ENCODE assay signal across 8 cellular contexts in genomic region chr16:50548659-50549560, GRCh38. TPM values are rescaled to one million over a fixed set of nuclear protein-coding genes. Genes with fewer than 3 reads are reported as not detected.
A peak's percentile ranks its signal among the peaks of the same experiment; 100 is the strongest.
DNase-seq lines count a peak whose midpoint lies in the region; ATAC-seq and TF ChIP-seq lines count a peak whose summit lies in the region.

No MANE protein-coding gene starts in this region.

- no peak for TF ChIP-seq EP300 in upper lobe of left lung (IDR thresholded peaks at IDR 0.05)

- H3K36me3 ChIP-seq in OCI-LY7 (ENCODE audit: insufficient read depth, low read length) = no peaks in the 10 kb centered on the region
- H3K36me3 ChIP-seq in mucosa of descending colon (ENCODE audit: low read depth) = no peaks in the 10 kb centered on the region
- H3K36me3 ChIP-seq in upper lobe of left lung = no peaks in the 10 kb centered on the region

- peak overlapping the region; percentile 66 for H3K4me3 ChIP-seq in OCI-LY7 (ENCODE audit: low read depth, low read length, poor library complexity, severe bottlenecking)
- H3K4me3 ChIP-seq in cardiac fibroblast (replicated peaks in 1 of 2; ENCODE audit: low read depth in 2 of 2, low read length in 2 of 2) = peak overlapping the region; percentile 25 to 36
- H3K4me3 ChIP-seq in mucosa of descending colon = peak overlapping the region; percentile 19
- peak overlapping the region; percentile 69 to 94 (median 82) for H3K4me3 ChIP-seq in upper lobe of left lung

- CTCF ChIA-PET in OCI-LY7 (lab: Charles Lee; ENCODE audit: unreplicated experiment) = interaction anchor here (0.6 kb wide), 1 partner anchor 255 kb away, joined by 3 read pairs; no protein-coding TSS in a partner anchor

- no peaks in the 10 kb centered on the region for H4K20me1 ChIP-seq in OCI-LY7 (ENCODE audit: insufficient read depth, low read length)

- H3K27me3 ChIP-seq in upper lobe of left lung = peaks cover 0 to 18% (median 0%) of the 10 kb centered on the region in 4 donors

- 16 to 22% methylated on average over 32 to 65 of the region's 80 CpGs for WGBS in upper lobe of left lung, 2 donors

- POLR2A ChIA-PET in OCI-LY7 (lab: Charles Lee) = no interaction called here

- no peaks in the 10 kb centered on the region for H3K9me2 ChIP-seq in OCI-LY7 (ENCODE audit: insufficient read depth, low read length)

- ATAC-seq in GM18520 (IDR thresholded peaks at IDR 0.05; ENCODE audit: unreplicated experiment) (peak; percentile 29), HG02610 (IDR thresholded peaks at IDR 0.05; ENCODE audit: unreplicated experiment) (peak; percentile 31), mucosa of descending colon (peak; percentile 54), upper lobe of left lung (ENCODE audit: low FRiP score in 2 of 2) (peak in 1 of 2 donors; percentile 20)

- peak overlapping the region; percentile 33; the same call in 1 of the 2 replicates for H2AFZ ChIP-seq in OCI-LY7 (ENCODE audit: low read length)

- intact Hi-C loops in OCI-LY7 (cut with micrococcal nuclease; ENCODE audit: unreplicated experiment) (loop anchor here (10.0 kb wide), 1 partner anchor 196 kb away; the partner anchor contains the start of gene CYLD), mucosa of descending colon (cut with DNase I, micrococcal nuclease) (no loop called here)

- TF ChIP-seq CTCF in OCI-LY7 (conservative IDR thresholded peaks at IDR 0.05; ENCODE audit: low read length) = no peak
- TF ChIP-seq CTCF in cardiac fibroblast (IDR thresholded peaks at IDR 0.05; ENCODE audit: low read depth, low read length) = no peak
- no peak for TF ChIP-seq CTCF in mucosa of descending colon (IDR thresholded peaks at IDR 0.05)
- peak in 1 of 6 experiments; percentile 2 for TF ChIP-seq CTCF in upper lobe of left lung (IDR thresholded peaks at IDR 0.05)
- no peak for TF ChIP-seq CTCF in GM13977 (IDR thresholded peaks at IDR 0.05; ENCODE audit: extremely low read depth, insufficient read depth, missing control alignments)

- H3K9me3 ChIP-seq in OCI-LY7 (ENCODE audit: low read length) (no peaks in the 10 kb centered on the region), mucosa of descending colon (no peaks in the 10 kb centered on the region), upper lobe of left lung (no peaks in the 10 kb centered on the region)

- H3K27ac ChIP-seq in OCI-LY7 (ENCODE audit: low read depth, low read length, poor library complexity, severe bottlenecking) = no peak overlapping the region
- peak overlapping the region; percentile 65 to 85 (median 80) for H3K27ac ChIP-seq in upper lobe of left lung

- in situ Hi-C loops in GM13977 (cut with MboI; ENCODE audit: low pct_unique_long_range_greater_than_20kb, low sequenced_read_pairs, unreplicated experiment) = no loop called here

- no peak for TF ChIP-seq POLR2A in upper lobe of left lung (IDR thresholded peaks at IDR 0.05)

- no TSS peak for BruUV-seq in OCI-LY7 (replicated peaks; lab: Mats Ljungman, UMichigan)

- H3K79me2 ChIP-seq in OCI-LY7 (ENCODE audit: insufficient read depth, low read depth, low read length) = no peaks in the 10 kb centered on the region

- DNase-seq in OCI-LY7 (ENCODE audit: low spot score) (no peak), cardiac fibroblast (ENCODE audit: low read depth in 2 of 2) (peak in 1 of 2 donors; percentile 10), mucosa of descending colon (peak; percentile 31 to 62 (median 59)), upper lobe of left lung (peak in 1 of 2 donors; percentile 72), GM13977 (ENCODE audit: low spot score) (no peak), ureter (ENCODE audit: low spot score) (no peak)

- peak overlapping the region; percentile 58 for H3K4me2 ChIP-seq in OCI-LY7 (ENCODE audit: low read length)

- H3K4me1 ChIP-seq in OCI-LY7 (ENCODE audit: insufficient read depth, low read length, poor library complexity, severe bottlenecking) = no peaks in the 10 kb centered on the region
- no peaks in the 10 kb centered on the region for H3K4me1 ChIP-seq in mucosa of descending colon (ENCODE audit: low read depth)
- H3K4me1 ChIP-seq in upper lobe of left lung = peaks cover 8 to 21% (median 16%) of the 10 kb centered on the region in 4 donors

RNA-seq across cellular contexts. Expression of gene NKD1, which starts 0.7 kb away (rescaled TPM):
- total RNA-seq in OCI-LY7 (2014; rRNA removed; shearing (Covaris generic)) = 0.06 TPM in 1 of 2 replicates, not detected in the other
- 0.04 and 0.31 TPM in 2 replicates for total RNA-seq in OCI-LY7 (2022)
- total RNA-seq in mucosa of descending colon = 10 to 100 TPM in 1 of 3 donors, 1 to 10 TPM in 2; 1.6 to 28.0 (median 3.2) TPM
- total RNA-seq in upper lobe of left lung = 10 to 100 TPM in 5 of 6 donors, 1 to 10 TPM in 1; 9.9 to 59.7 (median 21.4) TPM
- total RNA-seq in ureter = 27.8 TPM

Comparison
In these comparisons a context has a peak if more than half of its experiments do, and no peak if none do; other contexts are left out.
1. DNase-seq: peak in mucosa of descending colon (3 of 3); none in OCI-LY7 (single experiment), GM13977 (single experiment) and ureter (single experiment).
2. H3K4me3 ChIP-seq: peak in every context shown above with its lines; median percentile 82 in upper lobe of left lung; 66 in OCI-LY7; 30 in cardiac fibroblast; 19 in mucosa of descending colon.